ENCODE assay signal across 8 cellular contexts in the genomic region with DNA sequence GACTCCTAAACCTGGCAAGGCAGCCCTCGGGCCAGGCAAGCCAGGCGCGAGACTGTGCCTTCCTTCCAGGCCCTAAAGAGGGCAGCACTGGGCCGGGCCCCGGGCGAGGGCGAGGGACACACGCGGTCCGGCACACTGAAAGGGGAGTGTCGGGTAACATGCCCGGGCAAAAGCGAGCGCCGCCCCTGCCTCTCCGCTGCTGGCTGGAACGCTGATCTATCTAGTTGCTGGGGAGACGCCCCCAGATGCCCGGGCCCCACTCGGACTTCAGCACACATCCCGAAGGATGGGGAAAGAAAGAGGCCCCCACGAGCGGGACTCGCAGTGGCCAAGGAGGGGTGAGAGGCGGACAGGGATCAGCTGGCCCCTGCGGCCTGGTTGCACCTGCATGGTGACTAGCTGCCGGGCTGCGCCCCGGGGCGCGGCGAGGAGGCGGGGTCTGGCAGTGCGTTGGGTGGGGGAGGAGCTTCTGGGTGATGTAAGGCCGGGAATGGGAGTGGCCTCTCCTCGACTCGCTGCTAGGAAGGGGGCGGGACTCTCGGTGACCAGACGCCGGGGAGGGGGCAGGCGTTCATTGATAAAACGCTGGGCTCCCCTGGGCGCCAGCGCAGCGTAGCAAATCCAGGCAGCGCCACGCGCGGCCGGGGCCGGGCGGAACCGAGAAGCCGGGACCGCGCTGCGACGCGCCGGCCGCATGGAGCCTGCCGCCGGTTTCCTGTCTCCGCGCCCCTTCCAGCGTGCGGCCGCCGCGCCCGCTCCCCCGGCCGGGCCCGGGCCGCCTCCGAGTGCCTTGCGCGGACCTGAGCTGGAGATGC. TPM values are rescaled to one million over a fixed set of nuclear protein-coding genes. Genes with fewer than 3 reads are reported as not detected.
DNase-seq lines count a peak whose midpoint lies in the region; TF ChIP-seq lines count a peak whose summit lies in the region.

A gene (plus strand): TSS at position 608 of the 815 bp plus-strand sequence. CDS start 87 bp downstream, at position 695.

- in situ Hi-C loops in SK-MEL-5 (cut with HindIII; ENCODE audit: low pct_unique_long_range_greater_than_20kb, low sequenced_read_pairs) = no loop called here

- H3K9me3 ChIP-seq in neuronal stem cell (replicated peaks in 1 of 2; ENCODE audit: control insufficient read depth in 2 of 2, insufficient read depth in 1 of 2, low read depth in 1 of 2, low read length in 2 of 2) = no peaks in the 10 kb centered on the region

- peak within 1 kb of the TSS; percentile 90 for H3K14ac ChIP-seq in neuronal stem cell (ENCODE audit: low read length)

- H2BK120ac ChIP-seq in neuronal stem cell (ENCODE audit: low read depth, low read length) = no peak within 1 kb of the TSS

- H3K79me1 ChIP-seq in neuronal stem cell (ENCODE audit: low read depth, low read length) = peaks cover 6% of the 10 kb centered on the region

- H3K27ac ChIP-seq in neuronal stem cell (replicated peaks; ENCODE audit: low read length) = peak within 1 kb of the TSS; percentile 91
- H3K27ac ChIP-seq in substantia nigra (ENCODE audit: low read depth, low read length, poor library complexity, severe bottlenecking) = peak within 1 kb of the TSS; percentile 96

- peak within 1 kb of the TSS; percentile 89 for H2AK5ac ChIP-seq in neuronal stem cell (ENCODE audit: low read depth, low read length)

- no peak within 1 kb of the TSS for H4K8ac ChIP-seq in neuronal stem cell (ENCODE audit: low read depth, low read length)

- peak; percentile 100 for DNase-seq in GM06990 (ENCODE audit: extremely low read depth, insufficient read length)
- DNase-seq in HFF-Myc (ENCODE audit: extremely low read depth, low read depth) = peak; percentile 94
- DNase-seq in MV-4-11 (lab: John Stamatoyannopoulos, UW) = peak; percentile 95
- DNase-seq in SK-MEL-5 (ENCODE audit: low read depth, low spot score) = peak; percentile 95
- DNase-seq in activated naive CD4-positive, alpha-beta T cell treated with Interleukin-2 at 50 U/mL for 16 hours = peak; percentile 98
- DNase-seq in foreskin melanocyte = peak; percentile 95
- DNase-seq in neuronal stem cell (ENCODE audit: low spot score) = peak; percentile 96
- DNase-seq in substantia nigra (lab: John Stamatoyannopoulos, UW) = peak; percentile 90 to 100 (median 98)

- peaks cover 22 to 23% of the 10 kb centered on the region in 2 donors for H3K4me1 ChIP-seq in neuronal stem cell (ENCODE audit: control insufficient read depth in 2 of 2, insufficient read depth in 1 of 2, low read depth in 1 of 2, low read length in 2 of 2)

- peaks cover 20% of the 10 kb centered on the region for H3K36me3 ChIP-seq in GM06990 (ENCODE audit: control insufficient read depth, insufficient read depth, low read length)
- H3K36me3 ChIP-seq in neuronal stem cell (replicated peaks in 1 of 2; ENCODE audit: control insufficient read depth in 2 of 2, insufficient read depth in 2 of 2, low read length in 2 of 2) = peaks cover 15 to 23% of the 10 kb centered on the region in 2 donors

- TF ChIP-seq CTCF in GM06990 (IDR thresholded peaks at IDR 0.05; ENCODE audit: insufficient read depth, low read length, poor library complexity, severe bottlenecking) = peak; percentile 97
- peak; percentile 89 for TF ChIP-seq CTCF in HFF-Myc (IDR thresholded peaks at IDR 0.05; ENCODE audit: low read depth, low read length, missing control alignments)

- H2AFZ ChIP-seq in neuronal stem cell (ENCODE audit: low read length) = peak within 1 kb of the TSS; percentile 87

- peak within 1 kb of the TSS; percentile 84 for H2BK15ac ChIP-seq in neuronal stem cell (ENCODE audit: low read length)

- peak within 1 kb of the TSS; percentile 91 for H3K9ac ChIP-seq in neuronal stem cell (ENCODE audit: low read depth, low read length, poor library complexity)

- peak within 1 kb of the TSS; percentile 96 for H3K18ac ChIP-seq in neuronal stem cell (ENCODE audit: low read length)

- no peak within 1 kb of the TSS for H3K4ac ChIP-seq in neuronal stem cell (ENCODE audit: low read length)

- H4K91ac ChIP-seq in neuronal stem cell (ENCODE audit: low read depth, low read length, poor library complexity) = no peak within 1 kb of the TSS

- peak within 1 kb of the TSS; percentile 33 for H2BK12ac ChIP-seq in neuronal stem cell (ENCODE audit: low read length)

- peak within 1 kb of the TSS; percentile 70 for H3K23ac ChIP-seq in neuronal stem cell (ENCODE audit: low read depth, low read length, poor library complexity)

- peak within 1 kb of the TSS; percentile 75 for H3K4me3 ChIP-seq in GM06990 (replicated peaks; ENCODE audit: low read depth, low read length)
- peak within 1 kb of the TSS; percentile 94 for H3K4me3 ChIP-seq in HFF-Myc (replicated peaks; ENCODE audit: low read depth, low read length)
- peak within 1 kb of the TSS; percentile 66 to 87 for H3K4me3 ChIP-seq in neuronal stem cell (ENCODE audit: low read length in 2 of 2)

- H3K27me3 ChIP-seq in GM06990 (replicated peaks; ENCODE audit: control insufficient read depth, insufficient read depth, low read length) (no peaks in the 10 kb centered on the region), neuronal stem cell (ENCODE audit: control insufficient read depth in 3 of 3, insufficient read depth in 3 of 3, low read depth in 1 of 3, low read length in 3 of 3) (no peaks in the 10 kb centered on the region)

- peak within 1 kb of the TSS; percentile 90 for H2BK5ac ChIP-seq in neuronal stem cell (ENCODE audit: low read length)

- peak within 1 kb of the TSS; percentile 99 for H3K4me2 ChIP-seq in neuronal stem cell (ENCODE audit: insufficient read depth, low read length, poor library complexity, severe bottlenecking)

- WGBS in neuronal stem cell (ENCODE audit: extremely low coverage in 2 of 2, insufficient read length in 2 of 2, insufficient replicate concordance in 1 of 2), 2 donors = no CpG with 5 or more reads among the region's 79 CpGs

RNA-seq across cellular contexts. Expression of the gene that starts here (rescaled TPM):
- 3.4 and 5.0 TPM in 2 replicates for total RNA-seq in SK-MEL-5 (2014; rRNA removed; shearing (Covaris generic))
- 11.9 and 14.0 TPM in 2 replicates for polyA plus RNA-seq in SK-MEL-5 (2015; cell fraction: cytosol; rRNA removed)
- polyA plus RNA-seq in SK-MEL-5 (2015; cell fraction: nucleus; rRNA removed) = 48.2 and 66.3 TPM in 2 replicates
- polyA plus RNA-seq in neuronal stem cell (2013, experiment 1 of 2) = 8.3 TPM
- polyA plus RNA-seq in neuronal stem cell (2013, experiment 2 of 2) = 7.4 TPM

Comparison
In these comparisons a context has a peak if more than half of its experiments do, and no peak if none do; other contexts are left out.
1. Peak in every context shown above with its lines: DNase-seq, H3K4me3 ChIP-seq and H3K27ac ChIP-seq.